20 cellular contexts compared by ENCODE assay signal in genomic region chr3:132753946-132754345, GRCh38.
"Had no signal": no experiment of that assay in that cellular context is flagged by ENCODE, and none has a peak within 500 bp of the region (broad histone marks: within the 10 kb centered on the region; RNA-seq: fewer than 3 reads in every experiment).

No MANE protein-coding gene starts in this region.

- FAIRE-seq: colon had no signal

- ATAC-seq: foreskin keratinocyte; left colon; naive thymus-derived CD4-positive, alpha-beta T cell; psoas muscle; sciatic nerve; stimulated activated naive B cell treated with anti-CD40 and anti-IgM and Interleukin-4, amounts not matched to agents 10 μg/mL and 1 μg/mL and 100 μg/mL, for 72 hours; stimulated activated naive CD8-positive, alpha-beta T cell treated with anti-CD3 and anti-CD28 coated beads, Interleukin-15, amount 100 ng/mL, for 72 hours had no signal

- H3K27me3 ChIP-seq: transverse colon had no signal

- H3K4me1 ChIP-seq: foreskin keratinocyte, psoas muscle, transverse colon had no signal

- H3K9me3 ChIP-seq: psoas muscle, thoracic aorta, transverse colon had no signal

- H3K27ac ChIP-seq: foreskin keratinocyte, psoas muscle, skin epidermis, thoracic aorta, transverse colon had no signal

- H3K36me3 ChIP-seq: thoracic aorta, transverse colon had no signal

- DNase-seq: erythroblast; foreskin keratinocyte; head of caudate nucleus; hippocampal formation; left colon; mammary epithelial cell; naive thymus-derived CD4-positive, alpha-beta T cell; nephron progenitor cell; psoas muscle; retina; stimulated activated CD4-positive, alpha-beta T cell treated with anti-CD3 and anti-CD28 coated beads, Interleukin-2, amount 100 ng/mL, for 24 hours; stimulated activated CD4-positive, alpha-beta T cell treated with anti-CD3 and anti-CD28 coated beads, Interleukin-4, amount 100 ng/mL, for 4 hours; stimulated activated naive B cell treated with anti-CD40 and anti-IgM and Interleukin-4, amounts not matched to agents 10 μg/mL and 1 μg/mL and 100 μg/mL, for 72 hours; stimulated activated naive CD8-positive, alpha-beta T cell treated with anti-CD3 and anti-CD28 coated beads, Interleukin-15, amount 100 ng/mL, for 72 hours; substantia nigra; transverse colon had no signal

- H3K4me3 ChIP-seq: psoas muscle, skin epidermis, thoracic aorta, transverse colon had no signal
